Comparison of ENCODE assay signal across 20 cellular contexts in the genomic region with DNA sequence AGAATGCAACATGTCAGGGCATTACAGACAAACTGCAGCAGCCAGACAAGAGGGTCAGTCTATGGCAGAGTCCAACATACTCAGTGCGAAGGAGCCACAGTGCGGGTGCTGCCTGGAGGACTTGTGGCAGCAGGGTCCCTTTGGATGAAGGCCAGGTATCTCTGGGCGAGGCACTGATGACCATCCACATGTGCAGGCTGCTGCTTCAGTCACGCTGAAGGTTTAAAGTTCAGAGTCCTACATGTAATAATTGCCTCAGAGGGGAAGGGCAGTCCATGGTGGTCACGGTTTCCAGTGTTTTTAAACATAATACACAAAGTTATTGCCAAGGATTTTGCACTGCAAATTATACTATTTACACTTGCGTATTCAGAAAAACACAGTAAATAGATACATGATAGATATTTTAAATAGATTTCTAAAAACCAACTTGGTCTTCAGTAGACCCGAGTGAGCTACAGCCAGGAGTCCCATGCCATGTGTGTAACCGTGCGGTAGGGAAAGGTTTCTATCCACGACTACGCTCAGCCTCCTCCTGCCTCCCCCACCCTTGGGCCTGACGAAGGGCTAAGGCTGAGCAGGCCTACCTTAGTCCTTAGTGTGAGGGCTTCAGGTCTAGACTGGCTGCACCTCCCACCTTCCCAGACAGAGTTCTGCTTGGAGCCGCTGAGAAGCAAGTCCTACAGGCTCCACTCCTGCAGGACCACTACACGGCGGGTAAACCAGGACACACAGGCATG.
A peak's percentile ranks its signal among the peaks of the same experiment; 100 is the strongest.
DNase-seq lines count a peak whose midpoint lies in the region; ATAC-seq, FAIRE-seq and TF ChIP-seq lines count a peak whose summit lies in the region.
"Had no signal": no experiment of that assay in that cellular context is flagged by ENCODE, and none has a peak within 500 bp of the region (broad histone marks: within the 10 kb centered on the region; RNA-seq: fewer than 3 reads in every experiment).

No MANE protein-coding gene starts in this region.

- RAD21 ChIA-PET in GM12878 (lab: Charles Lee; ENCODE audit: unreplicated experiment) = no interaction called here

- H3K4me3 ChIP-seq in cardiac muscle cell = no peak overlapping the region
- no peak overlapping the region for H3K4me3 ChIP-seq in right cardiac atrium (ENCODE audit: low read length)
- H3K4me3 ChIP-seq in GM12878 = no peak overlapping the region
- H3K4me3 ChIP-seq in mucosa of descending colon = no peak overlapping the region
- no peak overlapping the region for H3K4me3 ChIP-seq in breast epithelium
- no peak overlapping the region for H3K4me3 ChIP-seq in esophagus squamous epithelium

- 88% methylated on average over 15 of the region's 15 CpGs for WGBS in right cardiac atrium
- 97% methylated on average over 15 of the region's 15 CpGs for WGBS in GM12878 (ENCODE audit: insufficient coverage, insufficient replicate concordance, low lambda C conversion rate, missing lambda C conversion rate)
- 78 to 85% methylated on average over 12 to 13 of the region's 15 CpGs for WGBS in esophagus squamous epithelium, 2 donors

- no TSS peak for BruUV-seq in GM12878 (replicated peaks; lab: Mats Ljungman, UMichigan)

- H3K4me2 ChIP-seq in GM12878 (ENCODE audit: control insufficient read depth, insufficient read depth) = no peak overlapping the region

- POLR2A ChIA-PET in GM12878 (lab: Charles Lee) = no interaction called here

- in situ Hi-C loops in GM12878 (cut with MboI) = no loop called here

- no peak overlapping the region for H2AFZ ChIP-seq in GM12878 (ENCODE audit: control insufficient read depth, low read depth, low read length)

- no peak for FAIRE-seq in GM12878 (lab: Jason Lieb, UNC)
- FAIRE-seq: H1, HTR-8/SVneo had no signal

- H3K79me2 ChIP-seq in GM12878 (ENCODE audit: control insufficient read depth, insufficient read depth, low read length) = no peaks in the 10 kb centered on the region

- SMC1A ChIA-PET in GM12878 (lab: Charles Lee; ENCODE audit: uncharacterized antibody, unreplicated experiment) = interaction anchor here (0.7 kb wide), 1 partner anchor 115 kb away, joined by 3 read pairs; no protein-coding TSS in a partner anchor

- ATAC-seq in right cardiac atrium (no peak), GM12878 (no peak), mucosa of descending colon (peak; percentile 6), GM21529 (IDR thresholded peaks at IDR 0.05; ENCODE audit: unreplicated experiment) (no peak)

- intact Hi-C loops in right cardiac atrium (cut with DNase I) = loop anchor here in 1 of 4 donors (5.0 kb wide), 1 partner anchor 238 kb away; no protein-coding TSS in a partner anchor
- intact Hi-C loops in GM12878 (cut with micrococcal nuclease; ENCODE audit: unreplicated experiment) = no loop called here
- intact Hi-C loops in mucosa of descending colon (cut with DNase I, micrococcal nuclease) = no loop called here
- intact Hi-C loops in breast epithelium (cut with DNase I; ENCODE audit: low total_unique reads) = no loop called here
- intact Hi-C loops in esophagus squamous epithelium (cut with DNase I) = no loop called here

- CTCF ChIA-PET in GM12878 (lab: Yijun Ruan, JAX) = no interaction called here

- H3K27ac ChIP-seq in cardiac muscle cell = peak overlapping the region; percentile 24
- H3K27ac ChIP-seq in right cardiac atrium (ENCODE audit: low read length) = no peak overlapping the region
- H3K27ac ChIP-seq in GM12878 (ENCODE audit: control insufficient read depth, insufficient read depth) = no peak overlapping the region
- H3K27ac ChIP-seq in breast epithelium = no peak overlapping the region
- no peak overlapping the region for H3K27ac ChIP-seq in esophagus squamous epithelium
- H3K27ac ChIP-seq: RWPE1 had no signal

- no peaks in the 10 kb centered on the region for H4K20me1 ChIP-seq in GM12878 (ENCODE audit: control insufficient read depth, insufficient read depth)

- TF ChIP-seq POLR2A in GM12878 (IDR thresholded peaks at IDR 0.05; ENCODE audit: low read depth, low read length) = peak; percentile 35; the same call in 1 of the 2 replicates
- no peak for TF ChIP-seq POLR2A in breast epithelium (IDR thresholded peaks at IDR 0.05)
- TF ChIP-seq POLR2A in esophagus squamous epithelium (IDR thresholded peaks at IDR 0.05) = no peak

- H3K9me3 ChIP-seq in cardiac muscle cell (ENCODE audit: low read depth) (no peaks in the 10 kb centered on the region), right cardiac atrium (ENCODE audit: control insufficient read depth, low read length) (no peaks in the 10 kb centered on the region), GM12878 (replicated peaks; ENCODE audit: control insufficient read depth, insufficient read depth, low read length) (no peaks in the 10 kb centered on the region), mucosa of descending colon (no peaks in the 10 kb centered on the region), breast epithelium (no peaks in the 10 kb centered on the region), esophagus squamous epithelium (no peaks in the 10 kb centered on the region)
- H3K9me3 ChIP-seq: BE2C had no signal

- TF ChIP-seq CTCF in cardiac muscle cell (IDR thresholded peaks at IDR 0.05; ENCODE audit: low read depth, low read length) = no peak
- TF ChIP-seq CTCF in GM12878 (IDR thresholded peaks at IDR 0.05 in 2 of 3, conservative IDR thresholded peaks at IDR 0.05 in 1 of 3; ENCODE audit: control insufficient read depth in 2 of 3, extremely low read depth in 1 of 3, insufficient read depth in 1 of 3, low read depth in 3 of 3, low read length in 3 of 3) = no peak
- no peak for TF ChIP-seq CTCF in mucosa of descending colon (IDR thresholded peaks at IDR 0.05)
- no peak for TF ChIP-seq CTCF in breast epithelium (IDR thresholded peaks at IDR 0.05)
- TF ChIP-seq CTCF in esophagus squamous epithelium (IDR thresholded peaks at IDR 0.05) = no peak

- TF ChIP-seq EP300 in GM12878 (IDR thresholded peaks at IDR 0.05; ENCODE audit: borderline replicate concordance in 1 of 2, control insufficient read depth in 1 of 2, low read depth in 2 of 2, low read length in 2 of 2) = no peak

- no peak for DNase-seq in cardiac muscle cell (ENCODE audit: low read depth in 1 of 2, low spot score in 1 of 2)
- DNase-seq in right cardiac atrium = no peak
- no peak for DNase-seq in GM12878 (ENCODE audit: low read depth, low spot score)
- peak in 1 of 3 donors; percentile 31 for DNase-seq in mucosa of descending colon
- DNase-seq in breast epithelium (ENCODE audit: low spot score in 2 of 2) = no peak
- no peak for DNase-seq in putamen (ENCODE audit: low spot score)
- no peak for DNase-seq in esophagus squamous epithelium (lab: John Stamatoyannopoulos, UW)
- DNase-seq: BE2C; CD8-positive, alpha-beta memory T cell; HFFc6; KBM-7; NCI-H1048; NCI-H2227 treated with DMSO at 0.1 percent for 48 hours; NCI-H526; NK-92 treated with Interleukin-12 subunit alpha and Interleukin-12 subunit beta, amount 100 ng/mL, for 24 hours; OCI-M1 had no signal

- H3K27me3 ChIP-seq in cardiac muscle cell = no peaks in the 10 kb centered on the region
- no peaks in the 10 kb centered on the region for H3K27me3 ChIP-seq in right cardiac atrium (ENCODE audit: control insufficient read depth, insufficient read depth)
- no peaks in the 10 kb centered on the region for H3K27me3 ChIP-seq in GM12878 (replicated peaks in 1 of 2; ENCODE audit: control insufficient read depth in 2 of 2, insufficient read depth in 2 of 2, low read length in 1 of 2)
- no peaks in the 10 kb centered on the region for H3K27me3 ChIP-seq in breast epithelium
- no peaks in the 10 kb centered on the region for H3K27me3 ChIP-seq in esophagus squamous epithelium
- H3K27me3 ChIP-seq: BE2C had no signal

- TF ChIP-seq RAD21 in GM12878 (IDR thresholded peaks at IDR 0.05; ENCODE audit: insufficient read depth, low read depth, low read length) = no peak

- no peaks in the 10 kb centered on the region for H3K36me3 ChIP-seq in cardiac muscle cell
- H3K36me3 ChIP-seq in GM12878 (ENCODE audit: control insufficient read depth in 2 of 2, insufficient read depth in 2 of 2, low read length in 1 of 2) = peaks cover 30 to 36% of the 10 kb centered on the region in 2 experiments
- no peaks in the 10 kb centered on the region for H3K36me3 ChIP-seq in mucosa of descending colon (ENCODE audit: low read depth)
- no peaks in the 10 kb centered on the region for H3K36me3 ChIP-seq in breast epithelium
- H3K36me3 ChIP-seq in esophagus squamous epithelium = peaks cover 11 to 90% (median 21%) of the 10 kb centered on the region in 3 donors

- H3K9ac ChIP-seq in GM12878 (ENCODE audit: control insufficient read depth, insufficient read depth, low read length) = no peak overlapping the region

- H3K4me1 ChIP-seq in cardiac muscle cell (ENCODE audit: low read depth) (no peaks in the 10 kb centered on the region), right cardiac atrium (ENCODE audit: control insufficient read depth, insufficient read depth, low read length) (peaks cover 6% of the 10 kb centered on the region), GM12878 (ENCODE audit: control insufficient read depth, insufficient read depth, low read length) (no peaks in the 10 kb centered on the region), mucosa of descending colon (ENCODE audit: low read depth) (peaks cover 6% of the 10 kb centered on the region), breast epithelium (no peaks in the 10 kb centered on the region), esophagus squamous epithelium (peaks cover 0 to 12% (median 0%) of the 10 kb centered on the region in 3 donors)

TF ChIP-seq in GM12878, 131 proteins besides CTCF, POLR2A, EP300 and RAD21 (continues in another document):
- TF ChIP-seq POLR2AphosphoS5 (IDR thresholded peaks at IDR 0.05; ENCODE audit: low read length) (no peak), RAD51 (IDR thresholded peaks at IDR 0.05) (no peak), NFIC (IDR thresholded peaks at IDR 0.05; ENCODE audit: low read depth, low read length) (no peak)
- TF ChIP-seq, protein P1, sequence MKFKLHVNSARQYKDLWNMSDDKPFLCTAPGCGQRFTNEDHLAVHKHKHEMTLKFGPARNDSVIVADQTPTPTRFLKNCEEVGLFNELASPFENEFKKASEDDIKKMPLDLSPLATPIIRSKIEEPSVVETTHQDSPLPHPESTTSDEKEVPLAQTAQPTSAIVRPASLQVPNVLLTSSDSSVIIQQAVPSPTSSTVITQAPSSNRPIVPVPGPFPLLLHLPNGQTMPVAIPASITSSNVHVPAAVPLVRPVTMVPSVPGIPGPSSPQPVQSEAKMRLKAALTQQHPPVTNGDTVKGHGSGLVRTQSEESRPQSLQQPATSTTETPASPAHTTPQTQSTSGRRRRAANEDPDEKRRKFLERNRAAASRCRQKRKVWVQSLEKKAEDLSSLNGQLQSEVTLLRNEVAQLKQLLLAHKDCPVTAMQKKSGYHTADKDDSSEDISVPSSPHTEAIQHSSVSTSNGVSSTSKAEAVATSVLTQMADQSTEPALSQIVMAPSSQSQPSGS (IDR thresholded peaks at IDR 0.05; ENCODE audit: low read length) = no peak
